8 cellular contexts compared by ENCODE assay signal in the genomic region with DNA sequence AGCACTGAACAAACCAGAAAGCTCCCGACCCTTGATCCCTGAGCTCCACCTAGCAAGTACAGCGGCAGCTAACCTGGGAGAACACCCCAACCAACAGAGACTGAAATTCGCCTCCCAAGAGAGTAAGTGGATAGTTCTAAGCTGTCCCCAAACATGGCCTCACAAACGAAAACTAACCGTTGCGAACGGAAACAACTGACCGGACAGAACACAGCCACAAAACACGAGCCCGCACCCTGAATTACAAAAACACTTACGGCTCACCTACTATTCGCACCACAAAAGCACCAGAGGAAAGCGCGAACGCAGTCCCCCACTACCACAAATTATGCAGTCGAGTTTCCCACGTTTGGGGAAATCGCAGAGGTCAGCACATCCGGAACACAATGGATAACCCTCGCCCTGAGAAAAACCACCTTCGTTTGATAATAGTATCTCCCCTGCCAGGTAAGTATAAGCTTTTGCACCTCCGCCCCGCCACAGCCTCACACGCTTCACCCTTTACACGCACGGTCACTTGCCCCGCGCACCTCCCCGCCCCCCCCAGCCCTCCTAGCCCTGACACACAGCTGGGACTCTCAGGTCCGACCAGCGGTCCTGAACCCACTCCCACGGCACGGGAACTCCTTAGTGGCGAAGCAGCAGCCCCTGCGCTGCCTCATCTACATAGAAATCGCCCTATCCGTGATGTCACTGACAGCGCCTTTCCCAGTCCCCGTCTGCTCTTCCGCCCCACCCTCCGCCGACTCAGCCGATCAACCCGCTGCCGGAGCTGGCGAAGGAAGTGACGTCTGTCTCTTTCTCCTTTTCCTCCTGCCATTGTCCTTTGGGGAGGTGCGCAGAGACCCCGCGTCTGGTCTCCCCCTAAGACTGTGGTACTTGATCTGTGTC. TPM values are rescaled to one million over a fixed set of nuclear protein-coding genes. Genes with fewer than 3 reads are reported as not detected.
DNase-seq lines count a peak whose midpoint lies in the region; ATAC-seq and TF ChIP-seq lines count a peak whose summit lies in the region.
"Not testable (repeated sequence)": the region's sequence is repeated elsewhere in the genome, so short reads cannot be mapped to it uniquely, and the experiment has no call there.

No MANE protein-coding gene starts in this region.

- H3K4me1 Mint-ChIP-seq in activated B cell treated with CpG ODN at 0.5 μM for 24 hours: peaks cover 13% of the 10 kb centered on the region

- DNase-seq in AG08395 (ENCODE audit: low spot score) (peak; percentile 26), NCI-H446 (lab: John Stamatoyannopoulos, UW) (peak; percentile 81 to 87), activated B cell treated with CpG ODN at 0.5 μM for 24 hours (peak; percentile 73), breast epithelium (ENCODE audit: low spot score in 2 of 2) (peak in 1 of 2 donors; percentile 90), inferior parietal cortex (ENCODE audit: extremely low spot score) (peak; percentile 60)

- H3K9me3 Mint-ChIP-seq in activated B cell treated with CpG ODN at 0.5 μM for 24 hours: not testable (repeated sequence)

- H3K4me3 Mint-ChIP-seq in activated B cell treated with CpG ODN at 0.5 μM for 24 hours: peak overlapping the region; percentile 79

- not testable (repeated sequence) for H3K9me3 ChIP-seq in breast epithelium

- H3K27ac Mint-ChIP-seq in activated B cell treated with CpG ODN at 0.5 μM for 24 hours: peak overlapping the region; percentile 98

- TF ChIP-seq POLR2A in breast epithelium (IDR thresholded peaks at IDR 0.05): not testable (repeated sequence)

- TF ChIP-seq CTCF in activated B cell treated with CpG ODN at 0.5 μM for 24 hours (IDR thresholded peaks at IDR 0.05); breast epithelium (IDR thresholded peaks at IDR 0.05): not testable (repeated sequence)

- not testable (repeated sequence) for H3K27me3 ChIP-seq in breast epithelium

- H3K27ac ChIP-seq in breast epithelium (peak overlapping the region in 1 of 2 donors; percentile 92), skin epidermis (peak overlapping the region in 16 of 21 experiments; percentile 22 to 100 (median 86))

- H3K27me3 Mint-ChIP-seq in activated B cell treated with CpG ODN at 0.5 μM for 24 hours: not testable (repeated sequence)

- H3K4me1 ChIP-seq in breast epithelium: not testable (repeated sequence)

- H3K36me3 Mint-ChIP-seq in activated B cell treated with CpG ODN at 0.5 μM for 24 hours (ENCODE audit: low read depth): not testable (repeated sequence)

- POLR2A ChIA-PET in activated B cell treated with CpG ODN at 0.5 μM for 24 hours (lab: Charles Lee): interaction anchor here (0.6 to 1.3 kb wide), 5 partner anchors 63 to 669 kb away, joined by 3 to 51 read pairs (median 5); no protein-coding TSS in a partner anchor

- CTCF ChIA-PET in activated B cell treated with CpG ODN at 0.5 μM for 24 hours (lab: Charles Lee): not testable (repeated sequence)

- intact Hi-C loops in activated B cell treated with CpG ODN at 0.5 μM for 24 hours (cut with micrococcal nuclease): loop anchor here (10.0 kb wide), 1 partner anchor 94 kb away; no protein-coding TSS in a partner anchor
- intact Hi-C loops in breast epithelium (cut with DNase I; ENCODE audit: low total_unique reads): not testable (repeated sequence)

- H3K36me3 ChIP-seq in breast epithelium: not testable (repeated sequence)

- peak overlapping the region in 2 of 3 donors; percentile 35 to 51 for H3K4me3 ChIP-seq in breast epithelium
- peak overlapping the region in 5 of 7 experiments; percentile 16 to 36 (median 27) for H3K4me3 ChIP-seq in skin epidermis

- ATAC-seq in GM18867 (IDR thresholded peaks at IDR 0.05; ENCODE audit: unreplicated experiment) (peak; percentile 57), HG03432 (IDR thresholded peaks at IDR 0.05; ENCODE audit: unreplicated experiment) (peak; percentile 50), activated B cell treated with CpG ODN at 0.5 μM for 24 hours (ENCODE audit: low read depth) (peak; percentile 73)

RNA-seq across cellular contexts. Expression of a gene that starts 38.8 kb away (rescaled TPM):
- not detected in 2 replicates for total RNA-seq in activated B cell treated with CpG ODN at 0.5 μM for 24 hours
- total RNA-seq in breast epithelium: not detected
